19 cellular contexts compared by ENCODE assay signal in the genomic region with DNA sequence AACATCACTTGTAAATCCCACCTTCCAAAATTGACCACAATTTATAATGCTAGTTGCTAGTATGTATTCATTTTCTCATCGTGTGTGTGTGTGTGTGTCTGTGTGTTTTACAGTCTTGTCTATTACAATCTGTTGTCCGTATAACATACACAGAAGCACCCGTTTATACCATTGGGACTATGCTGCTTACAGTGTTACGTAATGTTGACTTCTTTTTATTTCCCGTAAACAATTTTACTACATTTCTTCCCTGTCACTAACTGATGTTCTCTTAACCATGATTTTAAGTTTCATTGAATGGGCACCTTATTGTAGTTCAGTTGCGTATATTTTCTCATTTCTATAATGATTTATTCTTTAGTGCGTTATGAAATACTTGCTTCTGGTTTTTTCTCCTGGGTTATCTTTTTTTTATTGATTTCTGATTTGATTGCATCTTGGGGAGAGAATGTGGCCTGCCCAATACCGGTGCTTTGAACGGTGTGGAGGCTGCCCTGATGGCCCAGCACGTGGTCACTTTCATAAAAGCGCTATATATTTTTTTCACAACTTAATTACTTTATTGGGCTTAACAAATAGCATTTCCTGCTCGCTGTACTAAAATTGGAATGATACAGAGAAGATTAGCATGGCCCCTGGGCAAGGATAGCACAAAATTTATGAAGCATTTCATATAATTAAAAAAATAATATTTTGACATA.
"Had no signal": no experiment of that assay in that cellular context is flagged by ENCODE, and none has a peak within 500 bp of the region (broad histone marks: within the 10 kb centered on the region; RNA-seq: fewer than 3 reads in every experiment).

No MANE protein-coding gene starts in this region.

- H3K9me3 ChIP-seq: SK-N-SH had no signal

- H3K27ac ChIP-seq: KMS-11, RWPE1 had no signal

- DNase-seq: Kasumi-1; MM.1S; NCI-H1092 treated with DMSO at 0.1 percent for 48 hours; NCI-H1436; NCI-H187; NCI-H2029; NCI-H2081 treated with DMSO at 0.1 percent for 48 hours; NCI-H2227 treated with DMSO at 0.1 percent for 48 hours; NCI-H524; NCI-H82; NK-92 treated with Interleukin-12 subunit alpha and Interleukin-12 subunit beta, amount 100 ng/mL, for 24 hours; PC-3; SHP77; SK-N-SH; SW 1271; T-cell had no signal

- ATAC-seq: Panc1, PC-3, T-cell had no signal
